25 cellular contexts compared by ENCODE assay signal in genomic region chr9:1217076-1217475, GRCh38.
DNase-seq lines count a peak whose midpoint lies in the region; ATAC-seq, FAIRE-seq and TF ChIP-seq lines count a peak whose summit lies in the region.
"Had no signal": no experiment of that assay in that cellular context is flagged by ENCODE, and none has a peak within 500 bp of the region (broad histone marks: within the 10 kb centered on the region; RNA-seq: fewer than 3 reads in every experiment).

No MANE protein-coding gene starts in this region.

- no peak overlapping the region for H3K27ac ChIP-seq in foreskin keratinocyte
- no peak overlapping the region for H3K27ac ChIP-seq in breast epithelium
- H3K27ac ChIP-seq: A549; BLaER1 treated with 17β-estradiol and CSF1 and Interleukin-3, amounts not matched to agents 10 nM and 100 nM; HL-60; PC-9 had no signal

- DNase-seq in HFF-Myc (ENCODE audit: extremely low read depth, low read depth) (peak; percentile 35), bronchial epithelial cell (ENCODE audit: low read depth) (peak; percentile 37), foreskin keratinocyte (no peak), Right ventricle myocardium superior (no peak), middle frontal gyrus (ENCODE audit: extremely low spot score, low spot score) (no peak), breast epithelium (ENCODE audit: low spot score in 2 of 2) (no peak)
- DNase-seq: AML-193; CD4-positive, alpha-beta T cell; GDM1; MV-4-11; NCI-H1105; NCI-H146; NCI-H2029; NCI-H446 treated with DMSO at 0.1 percent for 48 hours; NCI-H526 treated with DMSO at 0.1 percent for 48 hours; PC-9; SHP77; T-cell had no signal

- H3K9me3 ChIP-seq in breast epithelium: no peaks in the 10 kb centered on the region
- H3K9me3 ChIP-seq: BLaER1 treated with 17β-estradiol and CSF1 and Interleukin-3, amounts not matched to agents 10 nM and 100 nM had no signal

- H3K36me3 ChIP-seq in bronchial epithelial cell (ENCODE audit: control insufficient read depth, insufficient read depth, low read length) (no peaks in the 10 kb centered on the region), breast epithelium (no peaks in the 10 kb centered on the region)
- H3K36me3 ChIP-seq: BLaER1 treated with 17β-estradiol and CSF1 and Interleukin-3, amounts not matched to agents 10 nM and 100 nM had no signal

- no peak overlapping the region for H3K4me3 ChIP-seq in HFF-Myc (replicated peaks; ENCODE audit: low read depth, low read length)
- H3K4me3 ChIP-seq in bronchial epithelial cell (ENCODE audit: low read depth, low read length): no peak overlapping the region
- no peak overlapping the region for H3K4me3 ChIP-seq in breast epithelium
- H3K4me3 ChIP-seq: A549; BLaER1 treated with 17β-estradiol and CSF1 and Interleukin-3, amounts not matched to agents 10 nM and 100 nM; GM12878; PC-9 had no signal

- TF ChIP-seq CTCF in HFF-Myc (IDR thresholded peaks at IDR 0.05; ENCODE audit: low read depth, low read length, missing control alignments): no peak
- no peak for TF ChIP-seq CTCF in bronchial epithelial cell (IDR thresholded peaks at IDR 0.05; ENCODE audit: insufficient read depth, low read length, severe bottlenecking)
- no peak for TF ChIP-seq CTCF in foreskin keratinocyte (conservative IDR thresholded peaks at IDR 0.05)
- TF ChIP-seq CTCF in breast epithelium (IDR thresholded peaks at IDR 0.05): no peak

- no peaks in the 10 kb centered on the region for H3K27me3 ChIP-seq in bronchial epithelial cell (ENCODE audit: control insufficient read depth, insufficient read depth, low read length)
- H3K27me3 ChIP-seq in foreskin keratinocyte: no peaks in the 10 kb centered on the region
- H3K27me3 ChIP-seq in breast epithelium: no peaks in the 10 kb centered on the region
- H3K27me3 ChIP-seq: BLaER1 treated with 17β-estradiol and CSF1 and Interleukin-3, amounts not matched to agents 10 nM and 100 nM had no signal

- FAIRE-seq in bronchial epithelial cell (lab: Jason Lieb, UNC): no peak
- FAIRE-seq: A549, D721Med, GM12878, H54 had no signal

- peak; percentile 12 for ATAC-seq in foreskin keratinocyte
- no peak for ATAC-seq in Right ventricle myocardium superior (ENCODE audit: poor library complexity)
- ATAC-seq in activated CD4-positive, CD25-positive, alpha-beta regulatory T cell treated with anti-CD3 and anti-CD28 coated beads, Interleukin-2, amount 50 U/mL, for 24 hours: no peak
- ATAC-seq: A549, GM12878, T-cell had no signal

- intact Hi-C loops in Right ventricle myocardium superior (cut with DNase I): no loop called here
- intact Hi-C loops in breast epithelium (cut with DNase I; ENCODE audit: low total_unique reads): no loop called here

- H3K4me1 ChIP-seq in foreskin keratinocyte: no peaks in the 10 kb centered on the region
- no peaks in the 10 kb centered on the region for H3K4me1 ChIP-seq in breast epithelium
- H3K4me1 ChIP-seq: A549; BLaER1 treated with 17β-estradiol and CSF1 and Interleukin-3, amounts not matched to agents 10 nM and 100 nM had no signal

- no peak for TF ChIP-seq POLR2A in breast epithelium (IDR thresholded peaks at IDR 0.05)

Comparison
In these comparisons a context has a peak if more than half of its experiments do, and no peak if none do; other contexts are left out.
1. DNase-seq: peak in HFF-Myc (single experiment) and bronchial epithelial cell (single experiment); none in foreskin keratinocyte (0 of 2), Right ventricle myocardium superior (single experiment), middle frontal gyrus (single experiment) and breast epithelium (0 of 2).